Comparison of ENCODE assay signal across 1 cellular context in genomic region chr3:155872904-155873646, GRCh38.
TF ChIP-seq lines count a peak whose summit lies in the region.

No MANE protein-coding gene starts in this region.

TF ChIP-seq in IMR-90, 13 proteins besides CTCF, POLR2A, EP300 and RAD21:
- TF ChIP-seq SMC3 (IDR thresholded peaks at IDR 0.05; ENCODE audit: low read depth, low read length) (no peak), CHD1 (IDR thresholded peaks at IDR 0.05; ENCODE audit: low read depth, low read length) (no peak), MAFK (IDR thresholded peaks at IDR 0.05; ENCODE audit: low read depth, low read length) (no peak), CEBPB (IDR thresholded peaks at IDR 0.05; ENCODE audit: low read depth, low read length) (no peak), NFE2L2 (IDR thresholded peaks at IDR 0.05; ENCODE audit: low read depth, low read length) (no peak), FOS (IDR thresholded peaks at IDR 0.05; ENCODE audit: low read depth, low read length) (no peak), BHLHE40 (IDR thresholded peaks at IDR 0.05; ENCODE audit: low read depth, low read length) (no peak), RCOR1 (IDR thresholded peaks at IDR 0.05; ENCODE audit: insufficient replicate concordance, low read length) (no peak), ELK1 (IDR thresholded peaks at IDR 0.05; ENCODE audit: borderline replicate concordance, low read depth, low read length) (no peak), MXI1 (IDR thresholded peaks at IDR 0.05; ENCODE audit: borderline replicate concordance, low read depth, low read length) (no peak), RFX5 (IDR thresholded peaks at IDR 0.05; ENCODE audit: low read depth, low read length) (no peak), USF2 (IDR thresholded peaks at IDR 0.05; ENCODE audit: low read depth, low read length) (no peak), MAZ (IDR thresholded peaks at IDR 0.05; ENCODE audit: borderline replicate concordance, low read depth, low read length) (no peak)
